27 cellular contexts compared by ENCODE assay signal in the genomic region with DNA sequence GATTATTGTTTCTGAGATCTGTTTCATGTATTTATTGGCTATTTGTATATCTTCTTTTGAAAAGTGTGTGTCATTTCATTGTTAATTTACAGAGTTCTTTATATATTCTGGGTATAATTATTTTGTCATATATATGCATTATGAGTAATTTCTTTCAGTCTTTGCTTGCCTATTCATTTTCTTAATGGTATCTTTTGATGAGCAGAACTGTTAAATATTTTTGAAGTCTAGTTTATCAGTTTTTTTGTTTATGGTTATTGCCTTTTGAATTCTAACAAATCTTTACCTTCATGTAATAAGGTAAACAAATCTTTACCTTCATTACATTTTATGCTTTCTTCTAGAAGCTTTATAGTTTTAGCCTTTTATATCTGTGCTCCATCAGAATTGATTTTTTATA.
"Had no signal": no experiment of that assay in that cellular context is flagged by ENCODE, and none has a peak within 500 bp of the region (broad histone marks: within the 10 kb centered on the region; RNA-seq: fewer than 3 reads in every experiment).

No MANE protein-coding gene starts in this region.

- DNase-seq: effector memory CD8-positive, alpha-beta T cell; erythroblast; esophagus squamous epithelium; foreskin melanocyte; islet precursor cell; mesenchymal stem cell; mucosa of descending colon; naive B cell; stimulated activated CD4-positive, alpha-beta T cell treated with anti-CD3 and anti-CD28 coated beads, Interleukin-2, amount 100 ng/mL, for 24 hours; stimulated activated CD4-positive, alpha-beta T cell treated with anti-CD3 and anti-CD28 coated beads, Interleukin-4, amount 100 ng/mL, for 24 hours; stimulated activated naive CD4-positive, alpha-beta T cell treated with Interleukin-2 at 50 U/mL for 16 hours; stomach; thyroid gland; trophoblast cell had no signal

- ATAC-seq: effector memory CD8-positive, alpha-beta T cell; mucosa of descending colon; natural killer cell treated with Interleukin-12 subunit alpha and Interleukin-12 subunit beta and Interleukin-15 and Interleukin-18, amount 100 ng/mL, for 72 hours; sciatic nerve; stimulated activated effector memory CD8-positive, alpha-beta T cell treated with anti-CD3 and anti-CD28 coated beads, Interleukin-12 subunit alpha, Interleukin-12 subunit beta, amount 100 ng/mL, for 72 hours had no signal

- H3K4me1 Mint-ChIP-seq: stimulated activated effector memory CD8-positive, alpha-beta T cell treated with anti-CD3 and anti-CD28 coated beads, Interleukin-12 subunit alpha, Interleukin-12 subunit beta, amount 100 ng/mL, for 72 hours had no signal

- H3K9me3 ChIP-seq: esophagus squamous epithelium, mucosa of descending colon, neutrophil, prostate gland, right atrium auricular region, thyroid gland, vagina had no signal

- H3K4me3 ChIP-seq: coronary artery, esophagus squamous epithelium, lung, mucosa of descending colon, prostate gland, right atrium auricular region, stomach, thyroid gland, vagina had no signal

- H3K36me3 ChIP-seq: neutrophil, prostate gland, thyroid gland had no signal

- H3K27me3 ChIP-seq: esophagus squamous epithelium, neutrophil, right atrium auricular region, stomach, thyroid gland, vagina had no signal

- H3K4me3 Mint-ChIP-seq: effector memory CD8-positive, alpha-beta T cell; mesothelial cell of epicardium; naive B cell; natural killer cell treated with Interleukin-12 subunit alpha and Interleukin-12 subunit beta and Interleukin-15 and Interleukin-18, amount 100 ng/mL, for 72 hours; neural crest cell; stimulated activated effector memory CD8-positive, alpha-beta T cell treated with anti-CD3 and anti-CD28 coated beads, Interleukin-12 subunit alpha, Interleukin-12 subunit beta, amount 100 ng/mL, for 72 hours had no signal

- H3K9me3 Mint-ChIP-seq: effector memory CD8-positive, alpha-beta T cell; naive B cell; natural killer cell treated with Interleukin-12 subunit alpha and Interleukin-12 subunit beta and Interleukin-15 and Interleukin-18, amount 100 ng/mL, for 72 hours; stimulated activated effector memory CD8-positive, alpha-beta T cell treated with anti-CD3 and anti-CD28 coated beads, Interleukin-12 subunit alpha, Interleukin-12 subunit beta, amount 100 ng/mL, for 72 hours had no signal

- FAIRE-seq: endometrium had no signal

- H3K36me3 Mint-ChIP-seq: natural killer cell treated with Interleukin-12 subunit alpha and Interleukin-12 subunit beta and Interleukin-15 and Interleukin-18, amount 100 ng/mL, for 72 hours had no signal

- H3K27ac Mint-ChIP-seq: mesothelial cell of epicardium; natural killer cell treated with Interleukin-12 subunit alpha and Interleukin-12 subunit beta and Interleukin-15 and Interleukin-18, amount 100 ng/mL, for 72 hours; stimulated activated effector memory CD8-positive, alpha-beta T cell treated with anti-CD3 and anti-CD28 coated beads, Interleukin-12 subunit alpha, Interleukin-12 subunit beta, amount 100 ng/mL, for 72 hours had no signal

- H3K27me3 Mint-ChIP-seq: effector memory CD8-positive, alpha-beta T cell; naive B cell; natural killer cell treated with Interleukin-12 subunit alpha and Interleukin-12 subunit beta and Interleukin-15 and Interleukin-18, amount 100 ng/mL, for 72 hours had no signal

- H3K4me1 ChIP-seq: parathyroid adenoma, prostate gland, right atrium auricular region, thyroid gland, vagina had no signal

- H3K27ac ChIP-seq: coronary artery, esophagus squamous epithelium, neutrophil, parathyroid adenoma, prostate gland, stomach, thyroid gland, vagina had no signal
